ENCODE assay signal across 40 cellular contexts in genomic region chr2:173417341-173417740, GRCh38.
"Had no signal": no experiment of that assay in that cellular context is flagged by ENCODE, and none has a peak within 500 bp of the region (broad histone marks: within the 10 kb centered on the region; RNA-seq: fewer than 3 reads in every experiment).

No MANE protein-coding gene starts in this region.

- FAIRE-seq: bronchial epithelial cell, TTC549 had no signal

- DNase-seq: activated CD4-positive, alpha-beta memory T cell treated with anti-CD3 and anti-CD28 coated beads, Interleukin-2, amount 10 ng/mL, durations not matched to agents 7 days and 5 days; activated CD4-positive, alpha-beta T cell treated with anti-CD3 and anti-CD28 coated beads for 1 hour; activated CD4-positive, alpha-beta T cell treated with anti-CD3 and anti-CD28 coated beads for 36 hours; activated CD4-positive, alpha-beta T cell treated with anti-CD3 and anti-CD28 coated beads for 48 hours; activated CD4-positive, alpha-beta T cell treated with anti-CD3 and anti-CD28 coated beads, Interleukin-2, amount 10 ng/mL, durations not matched to agents 7 days and 5 days; activated CD4-positive, alpha-beta T cell treated with anti-CD3 and anti-CD28 coated beads, Interleukin-2, amount 50 U/mL, for 48 hours; activated CD4-positive, CD25-positive, alpha-beta regulatory T cell; activated CD8-positive, alpha-beta memory T cell treated with anti-CD3 and anti-CD28 coated beads for 24 hours; activated CD8-positive, alpha-beta memory T cell treated with anti-CD3 and anti-CD28 coated beads, Interleukin-2, amount 10 ng/mL, durations not matched to agents 7 days and 5 days; activated CD8-positive, alpha-beta memory T cell treated with anti-CD3 and anti-CD28 coated beads, Interleukin-2, amount 50 U/mL, for 48 hours; activated CD8-positive, alpha-beta T cell treated with anti-CD3 and anti-CD28 coated beads, Interleukin-2, amount 10 ng/mL, durations not matched to agents 7 days and 5 days; activated effector memory CD4-positive, alpha-beta T cell treated with Interleukin-2 at 50 U/mL for 16 hours; activated gamma-delta T cell; activated naive CD4-positive, alpha-beta T cell treated with anti-CD3 and anti-CD28 coated beads, Interleukin-2, amount 10 ng/mL, durations not matched to agents 7 days and 5 days; activated naive CD4-positive, alpha-beta T cell treated with Interleukin-2 at 50 U/mL for 16 hours; activated naive CD8-positive, alpha-beta T cell treated with anti-CD3 and anti-CD28 coated beads, Interleukin-2, amount 10 ng/mL, durations not matched to agents 7 days and 5 days; activated naive CD8-positive, alpha-beta T cell treated with anti-CD3 and anti-CD28 coated beads, Interleukin-2, amount 50 U/mL, for 24 hours; activated T-cell treated with anti-CD3 and anti-CD28 coated beads, Interleukin-2, amount 50 U/mL, for 24 hours; activated T-cell treated with anti-CD3 and anti-CD28 coated beads, Interleukin-2, amount 50 U/mL, for 48 hours; amygdala; anterior cingulate cortex; caudate nucleus; cerebellar nuclear complex; T-helper 1 cell; T-helper 2 cell; T-helper 9 cell had no signal

- H3K9me3 ChIP-seq: ascending aorta had no signal

- H3K27ac ChIP-seq: ascending aorta, cardiac muscle cell, VCaP had no signal

- H3K4me3 ChIP-seq: ascending aorta, cardiac muscle cell had no signal

- H3K27ac Mint-ChIP-seq: activated CD4-positive, alpha-beta memory T cell treated with anti-CD3 and anti-CD28 coated beads, Interleukin-2, amount 10 ng/mL, durations not matched to agents 7 days and 5 days; activated CD4-positive, alpha-beta T cell treated with anti-CD3 and anti-CD28 coated beads for 36 hours; activated CD4-positive, alpha-beta T cell treated with anti-CD3 and anti-CD28 coated beads, Interleukin-2, amount 10 ng/mL, durations not matched to agents 7 days and 5 days; activated CD8-positive, alpha-beta memory T cell treated with anti-CD3 and anti-CD28 coated beads, Interleukin-2, amount 10 ng/mL, durations not matched to agents 7 days and 5 days; activated CD8-positive, alpha-beta T cell treated with anti-CD3 and anti-CD28 coated beads, Interleukin-2, amount 10 ng/mL, durations not matched to agents 7 days and 5 days; activated naive CD4-positive, alpha-beta T cell treated with anti-CD3 and anti-CD28 coated beads, Interleukin-2, amount 10 ng/mL, durations not matched to agents 7 days and 5 days; activated naive CD4-positive, alpha-beta T cell treated with anti-CD3 and anti-CD28 coated beads, Interleukin-2, amount 50 U/mL, for 24 hours; activated naive CD8-positive, alpha-beta T cell; activated naive CD8-positive, alpha-beta T cell treated with anti-CD3 and anti-CD28 coated beads, Interleukin-2, amount 10 ng/mL, durations not matched to agents 7 days and 5 days; activated naive CD8-positive, alpha-beta T cell treated with anti-CD3 and anti-CD28 coated beads, Interleukin-2, amount 50 U/mL, for 24 hours; activated T-cell treated with anti-CD3 and anti-CD28 coated beads, Interleukin-2, amount 50 U/mL, for 24 hours; activated T-helper 2 cell treated with anti-CD3 and anti-CD28 coated beads, Interferon-gamma antibody, Interleukin-2, Interleukin-4, amounts not matched to agents 10 μg/mL and 5 μg/mL and 100 μg/mL, durations not matched to agents 14 hours and 24 hours and 36 hours; T-helper 1 cell treated with Interleukin-12 subunit alpha and Interleukin-12 subunit beta and Interleukin-4 antibody, amounts not matched to agents 30 μg/mL and 1 μg/mL, for 36 hours; T-helper 2 cell treated with Interferon-gamma antibody and Interleukin-4, amounts not matched to agents 5 μg/mL and 100 μg/mL, for 36 hours; WTC11 had no signal

- H3K9me3 Mint-ChIP-seq: activated CD4-positive, alpha-beta memory T cell treated with anti-CD3 and anti-CD28 coated beads, Interleukin-2, amount 10 ng/mL, durations not matched to agents 7 days and 5 days; activated CD4-positive, alpha-beta T cell treated with anti-CD3 and anti-CD28 coated beads, Interleukin-2, amount 10 ng/mL, durations not matched to agents 7 days and 5 days; activated naive CD4-positive, alpha-beta T cell treated with anti-CD3 and anti-CD28 coated beads, Interleukin-2, amount 10 ng/mL, durations not matched to agents 7 days and 5 days; activated naive CD4-positive, alpha-beta T cell treated with anti-CD3 and anti-CD28 coated beads, Interleukin-2, amount 50 U/mL, for 24 hours; activated naive CD8-positive, alpha-beta T cell treated with anti-CD3 and anti-CD28 coated beads, Interleukin-2, amount 10 ng/mL, durations not matched to agents 7 days and 5 days; activated naive CD8-positive, alpha-beta T cell treated with anti-CD3 and anti-CD28 coated beads, Interleukin-2, amount 50 U/mL, for 24 hours; activated T-cell treated with anti-CD3 and anti-CD28 coated beads, Interleukin-2, amount 50 U/mL, for 24 hours; activated T-helper 2 cell treated with anti-CD3 and anti-CD28 coated beads, Interferon-gamma antibody, Interleukin-2, Interleukin-4, amounts not matched to agents 10 μg/mL and 5 μg/mL and 100 μg/mL, durations not matched to agents 14 hours and 24 hours and 36 hours; brain; central memory CD8-positive, alpha-beta T cell; T-helper 1 cell treated with Interleukin-12 subunit alpha and Interleukin-12 subunit beta and Interleukin-4 antibody, amounts not matched to agents 30 μg/mL and 1 μg/mL, for 36 hours; T-helper 2 cell treated with Interferon-gamma antibody and Interleukin-4, amounts not matched to agents 5 μg/mL and 100 μg/mL, for 36 hours; WTC11 had no signal

- H3K4me1 ChIP-seq: ascending aorta had no signal

- H3K36me3 Mint-ChIP-seq: activated CD8-positive, alpha-beta memory T cell treated with anti-CD3 and anti-CD28 coated beads, Interleukin-2, amount 10 ng/mL, durations not matched to agents 7 days and 5 days; activated naive CD4-positive, alpha-beta T cell treated with anti-CD3 and anti-CD28 coated beads, Interleukin-2, amount 10 ng/mL, durations not matched to agents 7 days and 5 days; activated naive CD4-positive, alpha-beta T cell treated with anti-CD3 and anti-CD28 coated beads, Interleukin-2, amount 50 U/mL, for 24 hours; activated naive CD8-positive, alpha-beta T cell treated with anti-CD3 and anti-CD28 coated beads, Interleukin-2, amount 10 ng/mL, durations not matched to agents 7 days and 5 days; brain; WTC11 had no signal

- H3K4me3 Mint-ChIP-seq: activated CD4-positive, alpha-beta memory T cell treated with anti-CD3 and anti-CD28 coated beads, Interleukin-2, amount 10 ng/mL, durations not matched to agents 7 days and 5 days; activated CD4-positive, alpha-beta T cell treated with anti-CD3 and anti-CD28 coated beads for 36 hours; activated CD4-positive, alpha-beta T cell treated with anti-CD3 and anti-CD28 coated beads, Interleukin-2, amount 10 ng/mL, durations not matched to agents 7 days and 5 days; activated CD8-positive, alpha-beta memory T cell treated with anti-CD3 and anti-CD28 coated beads, Interleukin-2, amount 10 ng/mL, durations not matched to agents 7 days and 5 days; activated CD8-positive, alpha-beta T cell treated with anti-CD3 and anti-CD28 coated beads, Interleukin-2, amount 10 ng/mL, durations not matched to agents 7 days and 5 days; activated naive CD4-positive, alpha-beta T cell treated with anti-CD3 and anti-CD28 coated beads, Interleukin-2, amount 10 ng/mL, durations not matched to agents 7 days and 5 days; activated naive CD4-positive, alpha-beta T cell treated with anti-CD3 and anti-CD28 coated beads, Interleukin-2, amount 50 U/mL, for 24 hours; activated naive CD8-positive, alpha-beta T cell; activated naive CD8-positive, alpha-beta T cell treated with anti-CD3 and anti-CD28 coated beads, Interleukin-2, amount 10 ng/mL, durations not matched to agents 7 days and 5 days; activated naive CD8-positive, alpha-beta T cell treated with anti-CD3 and anti-CD28 coated beads, Interleukin-2, amount 50 U/mL, for 24 hours; activated T-cell treated with anti-CD3 and anti-CD28 coated beads, Interleukin-2, amount 50 U/mL, for 24 hours; central memory CD8-positive, alpha-beta T cell; T-helper 1 cell treated with Interleukin-12 subunit alpha and Interleukin-12 subunit beta and Interleukin-4 antibody, amounts not matched to agents 30 μg/mL and 1 μg/mL, for 36 hours; T-helper 2 cell treated with Interferon-gamma antibody and Interleukin-4, amounts not matched to agents 5 μg/mL and 100 μg/mL, for 36 hours; WTC11 had no signal

- H3K27me3 ChIP-seq: ascending aorta, cardiac muscle cell had no signal

- ATAC-seq: activated CD4-positive, alpha-beta T cell treated with anti-CD3 and anti-CD28 coated beads for 36 hours; activated CD4-positive, CD25-positive, alpha-beta regulatory T cell treated with anti-CD3 and anti-CD28 coated beads, Interleukin-2, amount 50 U/mL, for 24 hours; activated CD8-positive, alpha-beta memory T cell treated with anti-CD3 and anti-CD28 coated beads, Interleukin-2, amount 10 ng/mL, durations not matched to agents 7 days and 5 days; activated CD8-positive, alpha-beta T cell treated with anti-CD3 and anti-CD28 coated beads, Interleukin-2, amount 10 ng/mL, durations not matched to agents 7 days and 5 days; activated naive CD8-positive, alpha-beta T cell treated with anti-CD3 and anti-CD28 coated beads, Interleukin-2, amount 50 U/mL, for 24 hours; WTC11 had no signal

- H3K4me1 Mint-ChIP-seq: activated CD4-positive, alpha-beta memory T cell treated with anti-CD3 and anti-CD28 coated beads, Interleukin-2, amount 10 ng/mL, durations not matched to agents 7 days and 5 days; activated CD4-positive, alpha-beta T cell treated with anti-CD3 and anti-CD28 coated beads for 36 hours; activated CD4-positive, alpha-beta T cell treated with anti-CD3 and anti-CD28 coated beads, Interleukin-2, amount 10 ng/mL, durations not matched to agents 7 days and 5 days; activated CD8-positive, alpha-beta memory T cell treated with anti-CD3 and anti-CD28 coated beads, Interleukin-2, amount 10 ng/mL, durations not matched to agents 7 days and 5 days; activated naive CD4-positive, alpha-beta T cell treated with anti-CD3 and anti-CD28 coated beads, Interleukin-2, amount 10 ng/mL, durations not matched to agents 7 days and 5 days; activated naive CD4-positive, alpha-beta T cell treated with anti-CD3 and anti-CD28 coated beads, Interleukin-2, amount 50 U/mL, for 24 hours; activated naive CD8-positive, alpha-beta T cell treated with anti-CD3 and anti-CD28 coated beads, Interleukin-2, amount 10 ng/mL, durations not matched to agents 7 days and 5 days; activated naive CD8-positive, alpha-beta T cell treated with anti-CD3 and anti-CD28 coated beads, Interleukin-2, amount 50 U/mL, for 24 hours; central memory CD8-positive, alpha-beta T cell had no signal

- H3K36me3 ChIP-seq: ascending aorta, cardiac muscle cell had no signal
